Comparison of ENCODE assay signal across 31 cellular contexts in genomic region chr2:104752504-104752903, GRCh38.
"Had no signal": no experiment of that assay in that cellular context is flagged by ENCODE, and none has a peak within 500 bp of the region (broad histone marks: within the 10 kb centered on the region; RNA-seq: fewer than 3 reads in every experiment).

No MANE protein-coding gene starts in this region.

- H3K27me3 ChIP-seq: ascending aorta, body of pancreas, MG63 had no signal

- H3K4me3 ChIP-seq: ascending aorta, body of pancreas, coronary artery, MG63 had no signal

- H3K9me3 ChIP-seq: ascending aorta, body of pancreas, MG63 had no signal

- ATAC-seq: activated CD8-positive, alpha-beta memory T cell treated with anti-CD3 and anti-CD28 coated beads, Interleukin-2, amount 10 ng/mL, durations not matched to agents 7 days and 5 days; activated naive CD4-positive, alpha-beta T cell treated with anti-CD3 and anti-CD28 coated beads, Interleukin-2, amount 50 U/mL, for 72 hours; activated naive CD8-positive, alpha-beta T cell treated with anti-CD3 and anti-CD28 coated beads, Interleukin-2, amount 50 U/mL, for 24 hours; activated T-cell treated with anti-CD3 and anti-CD28 coated beads, Interleukin-2, amount 50 U/mL, for 4 hours; body of pancreas; T-cell; WTC11 had no signal

- FAIRE-seq: bronchial epithelial cell had no signal

- H3K27ac ChIP-seq: ascending aorta, body of pancreas, coronary artery had no signal

- H3K4me1 ChIP-seq: ascending aorta, body of pancreas had no signal

- DNase-seq: activated CD4-positive, alpha-beta T cell treated with anti-CD3 and anti-CD28 coated beads for 1 hour; activated CD4-positive, alpha-beta T cell treated with anti-CD3 and anti-CD28 coated beads, Interleukin-2, amount 10 ng/mL, durations not matched to agents 24 days and 14 days; activated CD4-positive, alpha-beta T cell treated with anti-CD3 and anti-CD28 coated beads, Interleukin-2, amount 50 U/mL, for 48 hours; activated CD8-positive, alpha-beta memory T cell treated with anti-CD3 and anti-CD28 coated beads, Interleukin-2, amount 10 ng/mL, durations not matched to agents 7 days and 5 days; activated effector memory CD4-positive, alpha-beta T cell treated with anti-CD3 and anti-CD28 coated beads, Interleukin-2, amount 50 U/mL, for 16 hours; activated naive CD4-positive, alpha-beta T cell treated with Interleukin-2 at 50 U/mL for 16 hours; activated naive CD8-positive, alpha-beta T cell treated with anti-CD3 and anti-CD28 coated beads, Interleukin-2, amount 50 U/mL, for 24 hours; activated T-cell treated with anti-CD3 and anti-CD28 coated beads, Interleukin-2, amount 50 U/mL, for 4 hours; amniotic stem cell; body of pancreas; central memory CD4-positive, alpha-beta T cell; KG1; MG63; NCI-H1105; NCI-H1436; NCI-H1694 treated with DMSO at 0.1 percent for 48 hours; NCI-H2029 treated with DMSO at 0.1 percent for 48 hours; NCI-H345; NCI-H510A; NCI-H526 treated with DMSO at 0.1 percent for 48 hours; NCI-H82; NK-92 treated with Interleukin-12 subunit alpha and Interleukin-12 subunit beta, amount 100 ng/mL, for 24 hours; SIG-M5; T-cell; T-helper 2 cell; T1000 had no signal

- H3K36me3 ChIP-seq: ascending aorta, MG63 had no signal
